In genomic region chr1:228898582-228898992, GRCh38 we compare ENCODE assay signal across 11 cellular contexts.
DNase-seq lines count a peak whose midpoint lies in the region; ATAC-seq, FAIRE-seq and TF ChIP-seq lines count a peak whose summit lies in the region.
"Had no signal": no experiment of that assay in that cellular context is flagged by ENCODE, and none has a peak within 500 bp of the region (broad histone marks: within the 10 kb centered on the region; RNA-seq: fewer than 3 reads in every experiment).

No MANE protein-coding gene starts in this region.

- SMC1A ChIA-PET in GM12878 (lab: Charles Lee; ENCODE audit: uncharacterized antibody, unreplicated experiment) = interaction anchor here (0.7 to 1.3 kb wide), 2 partner anchors 49 to 104 kb away, joined by 3 to 4 read pairs; no protein-coding TSS in a partner anchor

- no peak overlapping the region for H2AFZ ChIP-seq in GM12878 (ENCODE audit: control insufficient read depth, low read depth, low read length)

- TF ChIP-seq CTCF in GM06990 (IDR thresholded peaks at IDR 0.05; ENCODE audit: insufficient read depth, low read length, poor library complexity, severe bottlenecking) (no peak), GM12878 (IDR thresholded peaks at IDR 0.05 in 2 of 3, conservative IDR thresholded peaks at IDR 0.05 in 1 of 3; ENCODE audit: control insufficient read depth in 2 of 3, extremely low read depth in 1 of 3, insufficient read depth in 1 of 3, low read depth in 3 of 3, low read length in 3 of 3) (no peak)

- BruUV-seq in GM12878 (replicated peaks; lab: Mats Ljungman, UMichigan) = no TSS peak

- H3K4me3 ChIP-seq in GM06990 (replicated peaks; ENCODE audit: low read depth, low read length) = no peak overlapping the region
- H3K4me3 ChIP-seq in GM12878 = no peak overlapping the region
- H3K4me3 ChIP-seq: sigmoid colon had no signal

- ATAC-seq in GM21390 (IDR thresholded peaks at IDR 0.05; ENCODE audit: unreplicated experiment) (peak; percentile 64), HG03432 (IDR thresholded peaks at IDR 0.05; ENCODE audit: unreplicated experiment) (peak; percentile 81), GM12878 (peak; percentile 97)
- ATAC-seq: left ventricle myocardium superior had no signal

- peaks cover 2% of the 10 kb centered on the region; the same call in 1 of the 2 replicates for H3K27me3 ChIP-seq in GM06990 (replicated peaks; ENCODE audit: control insufficient read depth, insufficient read depth, low read length)
- no peaks in the 10 kb centered on the region; a peak in 2 of 4 replicates for H3K27me3 ChIP-seq in GM12878 (replicated peaks in 1 of 2; ENCODE audit: control insufficient read depth in 2 of 2, insufficient read depth in 2 of 2, low read length in 1 of 2)
- H3K27me3 ChIP-seq: sigmoid colon had no signal

- intact Hi-C loops in GM12878 (cut with micrococcal nuclease; ENCODE audit: unreplicated experiment) = no loop called here

- TF ChIP-seq POLR2A in GM12878 (IDR thresholded peaks at IDR 0.05; ENCODE audit: low read depth, low read length) = no peak

- FAIRE-seq in GM12878 (lab: Jason Lieb, UNC) = peak; percentile 81

- no peak overlapping the region for H3K9ac ChIP-seq in GM12878 (ENCODE audit: control insufficient read depth, insufficient read depth, low read length)

- TF ChIP-seq EP300 in GM12878 (IDR thresholded peaks at IDR 0.05; ENCODE audit: borderline replicate concordance in 1 of 2, control insufficient read depth in 1 of 2, low read depth in 2 of 2, low read length in 2 of 2) = no peak

- in situ Hi-C loops in GM12878 (cut with MboI) = no loop called here

- peak overlapping the region; percentile 9 for H3K4me2 ChIP-seq in GM12878 (ENCODE audit: control insufficient read depth, insufficient read depth)

- H4K20me1 ChIP-seq in GM12878 (ENCODE audit: control insufficient read depth, insufficient read depth) = no peaks in the 10 kb centered on the region

- 21% methylated on average over 8 of the region's 8 CpGs for WGBS in GM12878 (ENCODE audit: insufficient coverage, insufficient replicate concordance, low lambda C conversion rate, missing lambda C conversion rate)

- H3K9me3 ChIP-seq in GM12878 (replicated peaks; ENCODE audit: control insufficient read depth, insufficient read depth, low read length) = no peaks in the 10 kb centered on the region; the same call in 2 of the 3 replicates
- H3K9me3 ChIP-seq: sigmoid colon had no signal

- H3K27ac ChIP-seq in GM12878 (ENCODE audit: control insufficient read depth, insufficient read depth) = no peak overlapping the region
- H3K27ac ChIP-seq: sigmoid colon had no signal

- no peak for TF ChIP-seq RAD21 in GM12878 (IDR thresholded peaks at IDR 0.05; ENCODE audit: insufficient read depth, low read depth, low read length)

- H3K4me1 ChIP-seq in GM12878 (ENCODE audit: control insufficient read depth, insufficient read depth, low read length) = no peaks in the 10 kb centered on the region

- POLR2A ChIA-PET in GM12878 (lab: Charles Lee) = no interaction called here

- H3K79me2 ChIP-seq in GM12878 (ENCODE audit: control insufficient read depth, insufficient read depth, low read length) = no peaks in the 10 kb centered on the region

- peak; percentile 43 for DNase-seq in GM06990 (ENCODE audit: extremely low read depth, insufficient read length)
- DNase-seq in GM12878 (ENCODE audit: low read depth, low spot score) = no peak
- no peak for DNase-seq in NCI-H2227 (lab: John Stamatoyannopoulos, UW; ENCODE audit: unreplicated experiment)
- DNase-seq in DMS 273 (lab: John Stamatoyannopoulos, UW; ENCODE audit: unreplicated experiment) = no peak
- no peak for DNase-seq in kidney glomerular epithelial cell (lab: John Stamatoyannopoulos, UW)
- no peak for DNase-seq in NCI-H2081 (lab: John Stamatoyannopoulos, UW)
- DNase-seq: activated CD4-positive, alpha-beta T cell treated with anti-CD3 and anti-CD28 coated beads, Interleukin-2, amount 50 U/mL, for 48 hours; left ventricle myocardium superior; sigmoid colon had no signal

- CTCF ChIA-PET in GM12878 (lab: Yijun Ruan, JAX) = no interaction called here

- H3K36me3 ChIP-seq in GM06990 (ENCODE audit: control insufficient read depth, insufficient read depth, low read length) = no peaks in the 10 kb centered on the region
- H3K36me3 ChIP-seq in GM12878 (ENCODE audit: control insufficient read depth in 2 of 2, insufficient read depth in 2 of 2, low read length in 1 of 2) = no peaks in the 10 kb centered on the region
- H3K36me3 ChIP-seq: sigmoid colon had no signal

- RAD21 ChIA-PET in GM12878 (lab: Charles Lee; ENCODE audit: unreplicated experiment) = interaction anchor here (0.9 to 1.7 kb wide), 2 partner anchors 64 to 329 kb away, joined by 3 to 7 read pairs; no protein-coding TSS in a partner anchor

TF ChIP-seq in GM12878, 131 proteins besides CTCF, POLR2A, EP300 and RAD21:
- TF ChIP-seq NR2C2 (IDR thresholded peaks at IDR 0.05; ENCODE audit: borderline replicate concordance, control insufficient read depth, insufficient read length, low read depth) = no peak
- TF ChIP-seq ZNF687 (IDR thresholded peaks at IDR 0.05) = peak; percentile 57; the same call in 1 of the 2 replicates
- TF ChIP-seq DPF2 (IDR thresholded peaks at IDR 0.05) = peak; percentile 51
- TF ChIP-seq MEF2A (IDR thresholded peaks at IDR 0.05; ENCODE audit: insufficient read depth, low read depth, low read length) = 0 out of 2 replicates have a peak, but pooled peaks have one; percentile 33
- 0 out of 2 replicates have a peak, but pooled peaks have one; percentile 14 for TF ChIP-seq MTA2 (IDR thresholded peaks at IDR 0.05; ENCODE audit: low read depth)
- TF ChIP-seq ZNF217 (IDR thresholded peaks at IDR 0.05) = no peak
- TF ChIP-seq MEF2B (IDR thresholded peaks at IDR 0.05; ENCODE audit: partially characterized antibody, poor library complexity, severe bottlenecking) = peak; percentile 50
- TF ChIP-seq E2F4 (IDR thresholded peaks at IDR 0.05; ENCODE audit: low read depth, low read length) = no peak
- no peak for TF ChIP-seq POLR2AphosphoS2 (IDR thresholded peaks at IDR 0.05; ENCODE audit: low read depth, low read length)
- TF ChIP-seq RUNX3 (IDR thresholded peaks at IDR 0.05; ENCODE audit: low read length) = peak; percentile 30; the same call in 1 of the 2 replicates
- TF ChIP-seq ESRRA (IDR thresholded peaks at IDR 0.05; ENCODE audit: low read length) = no peak
- peak; percentile 65; the same call in 1 of the 2 replicates for TF ChIP-seq SPI1 (IDR thresholded peaks at IDR 0.05; ENCODE audit: borderline replicate concordance, insufficient read depth, low read depth, low read length)
- TF ChIP-seq PBX3 (IDR thresholded peaks at IDR 0.05; ENCODE audit: insufficient replicate concordance, low read depth, low read length) = no peak
TF ChIP-seq in GM12878: peak in this region for 7.
